ENCODE assay signal across 8 cellular contexts in the genomic region with DNA sequence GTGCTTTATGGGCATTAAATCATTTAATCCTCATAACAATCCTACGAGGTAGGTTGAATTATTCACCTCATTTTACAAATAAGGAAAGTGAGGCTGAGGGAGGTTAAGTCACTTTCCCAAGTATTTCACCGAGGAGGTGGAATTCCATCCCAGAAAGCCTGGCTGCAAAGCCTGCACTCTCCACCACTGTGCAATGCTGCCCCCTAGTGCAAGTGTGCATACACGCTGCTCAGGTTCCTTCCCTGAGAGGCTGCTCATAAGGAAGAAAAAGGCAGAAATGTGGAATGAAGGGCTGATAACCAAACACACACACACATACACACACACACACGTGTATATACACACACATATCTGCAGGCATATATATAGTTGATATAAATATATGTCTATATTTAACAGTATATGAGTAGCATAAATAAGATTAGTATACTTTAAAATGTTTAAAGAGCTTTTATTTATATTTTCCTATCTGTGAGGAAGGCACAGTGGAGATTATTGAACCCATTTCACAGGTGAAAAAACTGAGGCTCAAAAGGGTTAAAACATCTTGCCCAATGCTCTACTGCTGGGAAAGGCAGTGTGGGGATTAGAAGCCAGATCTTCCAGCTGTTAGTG.
A peak's percentile ranks its signal among the peaks of the same experiment; 100 is the strongest.
DNase-seq lines count a peak whose midpoint lies in the region; ATAC-seq, FAIRE-seq and TF ChIP-seq lines count a peak whose summit lies in the region.

No MANE protein-coding gene starts in this region.

- no peak overlapping the region for H3K27ac ChIP-seq in GM12878 (ENCODE audit: control insufficient read depth, insufficient read depth)
- H3K27ac ChIP-seq in stomach = no peak overlapping the region

- RAD21 ChIA-PET in GM12878 (lab: Charles Lee; ENCODE audit: unreplicated experiment) = interaction anchor here (0.8 to 2.1 kb wide), 7 partner anchors 225 to 619 kb away, joined by 3 to 22 read pairs (median 6); no protein-coding TSS in a partner anchor

- SMC1A ChIA-PET in GM12878 (lab: Charles Lee; ENCODE audit: uncharacterized antibody, unreplicated experiment) = interaction anchor here (0.6 to 2.4 kb wide), 10 partner anchors 8 to 864 kb away, joined by 3 to 36 read pairs (median 4); no protein-coding TSS in a partner anchor

- 1% methylated on average over 4 of the region's 4 CpGs for WGBS in GM12878 (ENCODE audit: insufficient coverage, insufficient replicate concordance, low lambda C conversion rate, missing lambda C conversion rate)
- 1 to 5% (median 4%) methylated on average over 4 of the region's 4 CpGs for WGBS in stomach, 5 donors

- TF ChIP-seq RAD21 in GM12878 (IDR thresholded peaks at IDR 0.05; ENCODE audit: insufficient read depth, low read depth, low read length) = peak; percentile 92

- POLR2A ChIA-PET in GM12878 (lab: Charles Lee) = no interaction called here

- H3K4me3 ChIP-seq in GM12878 = no peak overlapping the region
- H3K4me3 ChIP-seq in stomach = no peak overlapping the region

- no peak overlapping the region for H3K4me2 ChIP-seq in GM12878 (ENCODE audit: control insufficient read depth, insufficient read depth)

- no peaks in the 10 kb centered on the region for H3K4me1 ChIP-seq in GM12878 (ENCODE audit: control insufficient read depth, insufficient read depth, low read length)
- no peaks in the 10 kb centered on the region for H3K4me1 ChIP-seq in stomach

- peak; percentile 38 for FAIRE-seq in GM18507 (lab: Jason Lieb, UNC)
- FAIRE-seq in GM12878 (lab: Jason Lieb, UNC) = peak; percentile 31

- no peaks in the 10 kb centered on the region for H3K36me3 ChIP-seq in GM12878 (ENCODE audit: control insufficient read depth in 2 of 2, insufficient read depth in 2 of 2, low read length in 1 of 2)
- no peaks in the 10 kb centered on the region for H3K36me3 ChIP-seq in stomach

- CTCF ChIA-PET in GM12878 (lab: Yijun Ruan, JAX) = interaction anchor here (0.6 to 4.8 kb wide), 27 partner anchors 9 to 1752 kb away, joined by 3 to 77 read pairs (median 3); no protein-coding TSS in a partner anchor

- TF ChIP-seq EP300 in GM12878 (IDR thresholded peaks at IDR 0.05; ENCODE audit: borderline replicate concordance in 1 of 2, control insufficient read depth in 1 of 2, low read depth in 2 of 2, low read length in 2 of 2) (no peak), stomach (IDR thresholded peaks at IDR 0.05) (no peak)

- no peak for TF ChIP-seq POLR2A in GM12878 (IDR thresholded peaks at IDR 0.05; ENCODE audit: low read depth, low read length)
- TF ChIP-seq POLR2A in stomach (IDR thresholded peaks at IDR 0.05) = no peak

- no peaks in the 10 kb centered on the region for H3K79me2 ChIP-seq in GM12878 (ENCODE audit: control insufficient read depth, insufficient read depth, low read length)

- in situ Hi-C loops in GM12878 (cut with MboI) = no loop called here

- no peak overlapping the region for H3K9ac ChIP-seq in GM12878 (ENCODE audit: control insufficient read depth, insufficient read depth, low read length)

- DNase-seq in COR-L47 (lab: John Stamatoyannopoulos, UW) = peak; percentile 84
- DNase-seq in GM18507 (ENCODE audit: extremely low spot score, insufficient read length, low read depth) = no peak
- peak; percentile 38 for DNase-seq in NCI-H510A treated with DMSO at 0.1 percent for 48 hours (lab: John Stamatoyannopoulos, UW)
- peak; percentile 8 for DNase-seq in GM12878 (ENCODE audit: low read depth, low spot score)
- peak; percentile 79 for DNase-seq in iPS-NIHi7 (ENCODE audit: extremely low spot score)
- DNase-seq in stomach = peak; percentile 78
- DNase-seq in stimulated activated naive CD4-positive, alpha-beta T cell (lab: John Stamatoyannopoulos, UW) = no peak

- intact Hi-C loops in GM12878 (cut with micrococcal nuclease; ENCODE audit: unreplicated experiment) = loop anchor here (1.0 to 10.0 kb wide), 4 partner anchors 227 to 864 kb away; no protein-coding TSS in a partner anchor
- intact Hi-C loops in stomach (cut with DNase I; ENCODE audit: low total_unique reads) = loop anchor here (5.0 to 10.0 kb wide), 2 partner anchors 386 to 704 kb away; no protein-coding TSS in a partner anchor

- peak; percentile 84 to 90 (median 86) for TF ChIP-seq CTCF in GM12878 (IDR thresholded peaks at IDR 0.05 in 2 of 3, conservative IDR thresholded peaks at IDR 0.05 in 1 of 3; ENCODE audit: control insufficient read depth in 2 of 3, extremely low read depth in 1 of 3, insufficient read depth in 1 of 3, low read depth in 3 of 3, low read length in 3 of 3)
- TF ChIP-seq CTCF in stomach (IDR thresholded peaks at IDR 0.05) = peak in 5 of 7 experiments; percentile 54 to 76 (median 70)

- no TSS peak for BruUV-seq in GM12878 (replicated peaks; lab: Mats Ljungman, UMichigan)

- no peaks in the 10 kb centered on the region for H3K9me3 ChIP-seq in GM12878 (replicated peaks; ENCODE audit: control insufficient read depth, insufficient read depth, low read length)
- no peaks in the 10 kb centered on the region for H3K9me3 ChIP-seq in stomach

- ATAC-seq in HG03175 (IDR thresholded peaks at IDR 0.05; ENCODE audit: unreplicated experiment) (peak; percentile 67), GM12878 (peak; percentile 86)

- no peaks in the 10 kb centered on the region for H4K20me1 ChIP-seq in GM12878 (ENCODE audit: control insufficient read depth, insufficient read depth)

- no peak overlapping the region for H2AFZ ChIP-seq in GM12878 (ENCODE audit: control insufficient read depth, low read depth, low read length)

- H3K27me3 ChIP-seq in GM12878 (replicated peaks in 1 of 2; ENCODE audit: control insufficient read depth in 2 of 2, insufficient read depth in 2 of 2, low read length in 1 of 2) (no peaks in the 10 kb centered on the region), stomach (no peaks in the 10 kb centered on the region)

TF ChIP-seq in GM12878, 131 proteins besides CTCF, POLR2A, EP300 and RAD21:
- 0 out of 2 replicates have a peak, but pooled peaks have one; percentile 17 for TF ChIP-seq YY1 (IDR thresholded peaks at IDR 0.05; ENCODE audit: low read depth, low read length)
- no peak for TF ChIP-seq MXI1 (IDR thresholded peaks at IDR 0.05; ENCODE audit: low read depth, low read length)
- TF ChIP-seq SMC3 (IDR thresholded peaks at IDR 0.05; ENCODE audit: borderline replicate concordance, low read length) = peak; percentile 80; the same call in 1 of the 2 replicates

Comparison
In these comparisons a context has a peak if more than half of its experiments do, and no peak if none do; other contexts are left out.
1. DNase-seq: peak in COR-L47 (single experiment), NCI-H510A treated with DMSO at 0.1 percent for 48 hours (single experiment), GM12878 (single experiment), iPS-NIHi7 (single experiment) and stomach (single experiment); none in GM18507 (single experiment) and stimulated activated naive CD4-positive, alpha-beta T cell (0 of 6).